7 cellular contexts compared by ENCODE assay signal in the genomic region with DNA sequence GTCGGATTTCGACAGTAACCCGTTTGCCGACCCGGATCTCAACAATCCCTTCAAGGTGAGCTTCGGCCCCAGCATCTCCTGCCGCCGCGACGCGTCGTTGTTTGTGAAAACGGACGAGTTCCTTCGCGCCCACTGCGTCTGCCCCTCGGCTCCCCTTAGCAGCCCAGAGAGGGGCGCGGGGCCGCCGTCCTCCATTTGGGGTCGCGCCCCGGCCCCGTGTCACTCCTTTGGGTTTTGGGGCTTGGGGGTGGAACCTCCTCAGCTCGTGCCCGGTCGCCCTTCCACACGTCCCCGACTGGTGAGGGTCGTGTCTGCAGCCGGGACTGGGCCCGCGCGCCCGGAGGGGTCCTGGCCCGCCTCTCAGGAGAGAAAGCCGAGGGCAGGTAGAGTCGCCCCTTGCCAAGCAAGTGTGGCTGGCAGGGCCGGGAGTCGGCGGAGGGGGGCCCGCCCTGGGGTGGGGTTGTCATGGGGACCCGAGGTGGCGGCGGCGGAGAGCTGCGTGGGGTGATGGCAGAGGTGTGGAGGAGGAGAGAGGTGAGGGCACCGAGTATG. TPM values are rescaled to one million over a fixed set of nuclear protein-coding genes. Genes with fewer than 3 reads are reported as not detected.
A peak's percentile ranks its signal among the peaks of the same experiment; 100 is the strongest.
DNase-seq lines count a peak whose midpoint lies in the region; ATAC-seq and TF ChIP-seq lines count a peak whose summit lies in the region.

No MANE protein-coding gene starts in this region.

- no peaks in the 10 kb centered on the region for H3K9me2 ChIP-seq in OCI-LY7 (ENCODE audit: insufficient read depth, low read length)

- H3K4me3 ChIP-seq in OCI-LY7 (ENCODE audit: low read depth, low read length, poor library complexity, severe bottlenecking): peak overlapping the region; percentile 90
- H3K4me3 ChIP-seq in urinary bladder (ENCODE audit: low read depth, low read length): peak overlapping the region; percentile 74

- H2AFZ ChIP-seq in OCI-LY7 (ENCODE audit: low read length): peak overlapping the region; percentile 85

- POLR2A ChIA-PET in OCI-LY7 (lab: Charles Lee): interaction anchor here (0.7 to 1.3 kb wide), 5 partner anchors 11 to 361 kb away, joined by 3 to 4 read pairs (median 3); a partner anchor contains a TSS

- H3K4me2 ChIP-seq in OCI-LY7 (ENCODE audit: low read length): peak overlapping the region; percentile 89

- ATAC-seq in GM18870 (IDR thresholded peaks at IDR 0.05; ENCODE audit: unreplicated experiment) (peak; percentile 24), HG02981 (IDR thresholded peaks at IDR 0.05; ENCODE audit: unreplicated experiment) (peak; percentile 28), Right ventricle myocardium inferior (peak; percentile 37)

- TF ChIP-seq CTCF in OCI-LY7 (conservative IDR thresholded peaks at IDR 0.05; ENCODE audit: low read length): no peak

- H4K20me1 ChIP-seq in OCI-LY7 (ENCODE audit: insufficient read depth, low read length): no peaks in the 10 kb centered on the region

- H3K79me2 ChIP-seq in OCI-LY7 (ENCODE audit: insufficient read depth, low read depth, low read length): peaks cover 58% of the 10 kb centered on the region

- WGBS in urinary bladder: under 1% methylated on average over 50 of the region's 50 CpGs

- BruUV-seq in OCI-LY7 (replicated peaks; lab: Mats Ljungman, UMichigan): no TSS peak

- peaks cover 5% of the 10 kb centered on the region; the same call in 1 of the 2 replicates for H3K36me3 ChIP-seq in OCI-LY7 (ENCODE audit: insufficient read depth, low read length)
- no peaks in the 10 kb centered on the region for H3K36me3 ChIP-seq in urinary bladder (ENCODE audit: insufficient read depth)

- CTCF ChIA-PET in OCI-LY7 (lab: Charles Lee; ENCODE audit: unreplicated experiment): interaction anchor here (0.7 kb wide), 1 partner anchor 11 kb away, joined by 3 read pairs; no protein-coding TSS in a partner anchor

- H3K9me3 ChIP-seq in OCI-LY7 (ENCODE audit: low read length): no peaks in the 10 kb centered on the region

- H3K4me1 ChIP-seq in OCI-LY7 (ENCODE audit: insufficient read depth, low read length, poor library complexity, severe bottlenecking) (peaks cover 22% of the 10 kb centered on the region), urinary bladder (ENCODE audit: insufficient read depth) (no peaks in the 10 kb centered on the region)

- DNase-seq in OCI-LY7 (ENCODE audit: low spot score) (peak; percentile 50), Right ventricle myocardium inferior (ENCODE audit: missing footprints) (no peak), posterior vena cava (ENCODE audit: low spot score) (peak; percentile 84)
- peak; percentile 74 for DNase-seq in activated naive CD4-positive, alpha-beta T cell treated with Interleukin-2 at 50 U/mL for 16 hours

- intact Hi-C loops in OCI-LY7 (cut with micrococcal nuclease; ENCODE audit: unreplicated experiment): loop anchor here (1.0 to 5.0 kb wide), 5 partner anchors 66 to 624 kb away; a partner anchor contains a TSS
- intact Hi-C loops in Right ventricle myocardium inferior (cut with DNase I): loop anchor here (1.0 kb wide), 1 partner anchor 66 kb away; a partner anchor contains a TSS
- intact Hi-C loops in posterior vena cava (cut with DNase I): no loop called here

- peak overlapping the region; percentile 85 for H3K27ac ChIP-seq in OCI-LY7 (ENCODE audit: low read depth, low read length, poor library complexity, severe bottlenecking)
- peak overlapping the region; percentile 68 for H3K27ac ChIP-seq in urinary bladder (ENCODE audit: low read depth)

RNA-seq across cellular contexts. Expression of a gene that starts 0.3 kb away (rescaled TPM):
- total RNA-seq in OCI-LY7 (2014; rRNA removed; shearing (Covaris generic)): 16.7 and 18.0 TPM in 2 replicates
- total RNA-seq in OCI-LY7 (2022) (38.6 and 41.1 TPM in 2 replicates), Right ventricle myocardium inferior (29.5 TPM), posterior vena cava (10 to 100 TPM; 32.4 to 46.1 TPM), urinary bladder (97.5 TPM)
- 23.9 TPM for polyA plus RNA-seq in urinary bladder

Comparison
In these comparisons a context has a peak if more than half of its experiments do, and no peak if none do; other contexts are left out.
1. intact Hi-C loops: an anchor here in OCI-LY7 (1.0 to 5.0 kb wide) and Right ventricle myocardium inferior (1.0 kb wide); none called in posterior vena cava.